In genomic region chr10:73999703-74000102, GRCh38 we compare ENCODE assay signal across 8 cellular contexts. TPM values are rescaled to one million over a fixed set of nuclear protein-coding genes. Genes with fewer than 3 reads are reported as not detected.
A peak's percentile ranks its signal among the peaks of the same experiment; 100 is the strongest.
DNase-seq lines count a peak whose midpoint lies in the region; ATAC-seq, FAIRE-seq and TF ChIP-seq lines count a peak whose summit lies in the region.

No MANE protein-coding gene starts in this region.

- H3K9me3 ChIP-seq in kidney (ENCODE audit: control insufficient read depth in 1 of 2, low read length in 2 of 2) (no peaks in the 10 kb centered on the region), suprapubic skin (no peaks in the 10 kb centered on the region)

- H3K4me1 ChIP-seq in kidney (ENCODE audit: control insufficient read depth in 1 of 2, insufficient read depth in 1 of 2, low read depth in 1 of 2, low read length in 2 of 2) (peaks cover 0 to 13% of the 10 kb centered on the region in 2 donors), suprapubic skin (peaks cover 24% of the 10 kb centered on the region)

- ATAC-seq in GM18868 (IDR thresholded peaks at IDR 0.05; ENCODE audit: unreplicated experiment) (no peak), GM19397 (IDR thresholded peaks at IDR 0.05; ENCODE audit: unreplicated experiment) (no peak)

- H3K27ac ChIP-seq in kidney (ENCODE audit: low read depth in 2 of 2, low read length in 2 of 2) (peak overlapping the region in 1 of 2 donors; percentile 89), suprapubic skin (peak overlapping the region; percentile 96)

- FAIRE-seq in kidney (lab: Jason Lieb, UNC), result no peak

- peak overlapping the region; percentile 92 for H3K4me3 ChIP-seq in astrocyte of the spinal cord (ENCODE audit: low read depth, low read length)
- peak overlapping the region; percentile 89 to 97 for H3K4me3 ChIP-seq in kidney (ENCODE audit: low read length in 2 of 2)
- peak overlapping the region; percentile 100 for H3K4me3 ChIP-seq in suprapubic skin

- no peak for TF ChIP-seq EP300 in suprapubic skin (IDR thresholded peaks at IDR 0.05)

- H3K9ac ChIP-seq in kidney (ENCODE audit: low read length in 2 of 2), result peak overlapping the region; percentile 94 to 97

- H3K36me3 ChIP-seq in kidney (ENCODE audit: control insufficient read depth in 1 of 2, insufficient read depth in 2 of 2, low read length in 2 of 2) (no peaks in the 10 kb centered on the region), suprapubic skin (no peaks in the 10 kb centered on the region)

- TF ChIP-seq POLR2A in suprapubic skin (IDR thresholded peaks at IDR 0.05), result no peak

- 6% methylated on average over 1 of the region's 1 CpG for WGBS in suprapubic skin

- no peaks in the 10 kb centered on the region for H3K27me3 ChIP-seq in suprapubic skin

- intact Hi-C loops in kidney (cut with DNase I) (no loop called here), head of caudate nucleus (cut with DNase I) (no loop called here)

- DNase-seq in DMS 273 (lab: John Stamatoyannopoulos, UW; ENCODE audit: unreplicated experiment) (peak; percentile 17), DMS 273 treated with DMSO at 0.1 percent for 48 hours (lab: John Stamatoyannopoulos, UW) (no peak), astrocyte of the spinal cord (ENCODE audit: low read depth, low spot score) (peak; percentile 70), kidney (no peak), suprapubic skin (ENCODE audit: low spot score in 2 of 2) (no peak), head of caudate nucleus (no peak)

- TF ChIP-seq CTCF in astrocyte of the spinal cord (IDR thresholded peaks at IDR 0.05; ENCODE audit: low read depth, low read length), result no peak
- no peak for TF ChIP-seq CTCF in kidney (IDR thresholded peaks at IDR 0.05; ENCODE audit: borderline replicate concordance, extremely low read depth, insufficient read depth)
- no peak for TF ChIP-seq CTCF in suprapubic skin (IDR thresholded peaks at IDR 0.05)

- in situ Hi-C loops in astrocyte of the spinal cord (cut with HindIII; ENCODE audit: low sequenced_read_pairs), result no loop called here

RNA-seq across cellular contexts. Expression of gene VCL, which starts 1.8 kb away (rescaled TPM):
- total RNA-seq in kidney, result 167 TPM
- polyA plus RNA-seq in kidney (ENCODE audit: insufficient read depth, low read depth, low replicate concordance), result 23.8 TPM
- total RNA-seq in suprapubic skin, result 10 to 100 TPM; 54.8 to 92.9 (median 64.7) TPM

Comparison
In these comparisons a context has a peak if more than half of its experiments do, and no peak if none do; other contexts are left out.
1. DNase-seq: peak in DMS 273 (single experiment) and astrocyte of the spinal cord (single experiment); none in DMS 273 treated with DMSO at 0.1 percent for 48 hours (single experiment), kidney (single experiment), suprapubic skin (0 of 2) and head of caudate nucleus (0 of 42).
2. Peak in every context shown above with its lines, with median percentiles within 50 percentile points of each other: H3K4me3 ChIP-seq.